In genomic region chr1:31691446-31691845, GRCh38 we compare ENCODE assay signal across 1 cellular context.
TF ChIP-seq lines count a peak whose summit lies in the region.

No MANE protein-coding gene starts in this region.

TF ChIP-seq in IMR-90, 13 proteins besides CTCF, POLR2A, EP300 and RAD21:
- no peak for TF ChIP-seq USF2 (IDR thresholded peaks at IDR 0.05; ENCODE audit: low read depth, low read length)
- no peak for TF ChIP-seq NFE2L2 (IDR thresholded peaks at IDR 0.05; ENCODE audit: low read depth, low read length)
- TF ChIP-seq RCOR1 (IDR thresholded peaks at IDR 0.05; ENCODE audit: insufficient replicate concordance, low read length) = no peak
- no peak for TF ChIP-seq CEBPB (IDR thresholded peaks at IDR 0.05; ENCODE audit: low read depth, low read length)
- no peak for TF ChIP-seq RFX5 (IDR thresholded peaks at IDR 0.05; ENCODE audit: low read depth, low read length)
- TF ChIP-seq CHD1 (IDR thresholded peaks at IDR 0.05; ENCODE audit: low read depth, low read length) = no peak
